8 cellular contexts compared by ENCODE assay signal in genomic region chr16:21520134-21521047, GRCh38.
DNase-seq lines count a peak whose midpoint lies in the region; ATAC-seq and TF ChIP-seq lines count a peak whose summit lies in the region.
"Not testable (repeated sequence)": the region's sequence is repeated elsewhere in the genome, so short reads cannot be mapped to it uniquely, and the experiment has no call there.

No MANE protein-coding gene starts in this region.

- H3K27ac ChIP-seq in ovary (peak overlapping the region in 1 of 2 donors; percentile 74), thymus (ENCODE audit: low read depth) (peak overlapping the region; percentile 94)

- TF ChIP-seq POLR2A in GM10847 (IDR thresholded peaks at IDR 0.05; ENCODE audit: extremely low read depth, insufficient read length), result peak; percentile 68
- TF ChIP-seq POLR2A in ovary (IDR thresholded peaks at IDR 0.05), result peak; percentile 83

- TF ChIP-seq CTCF in ovary (IDR thresholded peaks at IDR 0.05), result not testable (repeated sequence)

- peaks cover 19% of the 10 kb centered on the region for H3K4me1 Mint-ChIP-seq in activated naive CD8-positive, alpha-beta T cell treated with anti-CD3 and anti-CD28 coated beads for 36 hours

- H3K4me3 ChIP-seq in ovary, result peak overlapping the region; percentile 71
- peak overlapping the region; percentile 78 for H3K4me3 ChIP-seq in thymus (ENCODE audit: low read length)

- H3K36me3 ChIP-seq in ovary; thymus (ENCODE audit: control insufficient read depth, insufficient read depth): not testable (repeated sequence)

- H3K36me3 Mint-ChIP-seq in activated naive CD8-positive, alpha-beta T cell treated with anti-CD3 and anti-CD28 coated beads for 36 hours, result peaks cover 33% of the 10 kb centered on the region

- ATAC-seq in HG02623 (IDR thresholded peaks at IDR 0.05; ENCODE audit: unreplicated experiment), result peak; percentile 58
- ATAC-seq in Right ventricle myocardium inferior, result peak; percentile 92

- not testable (repeated sequence) for TF ChIP-seq EP300 in ovary (IDR thresholded peaks at IDR 0.05)

- not testable (repeated sequence) for H3K4me1 ChIP-seq in ovary (ENCODE audit: insufficient read depth); thymus (ENCODE audit: control insufficient read depth, insufficient read depth, low read length)

- not testable (repeated sequence) for H3K9me3 ChIP-seq in ovary; thymus (ENCODE audit: control insufficient read depth)

- not testable (repeated sequence) for H3K27me3 ChIP-seq in ovary; thymus (ENCODE audit: control insufficient read depth, insufficient read depth)

- DNase-seq in NCI-H1092 (lab: John Stamatoyannopoulos, UW) (peak; percentile 93), SKM-1 (lab: John Stamatoyannopoulos, UW; ENCODE audit: unreplicated experiment) (peak; percentile 66), Right ventricle myocardium inferior (ENCODE audit: missing footprints) (peak; percentile 99), ovary (peak; percentile 97 to 100 (median 100))
- DNase-seq in activated naive CD8-positive, alpha-beta T cell treated with anti-CD3 and anti-CD28 coated beads for 36 hours, result peak; percentile 100

- peak overlapping the region; percentile 98 for H3K4me3 Mint-ChIP-seq in activated naive CD8-positive, alpha-beta T cell treated with anti-CD3 and anti-CD28 coated beads for 36 hours

- peak overlapping the region; percentile 100 for H3K27ac Mint-ChIP-seq in activated naive CD8-positive, alpha-beta T cell treated with anti-CD3 and anti-CD28 coated beads for 36 hours

- WGBS in ovary, 3 donors, result 2 to 9% (median 2%) methylated on average over 29 to 101 of the region's 101 CpGs
- 5% methylated on average over 98 of the region's 101 CpGs for WGBS in thymus

- not testable (repeated sequence) for H3K27me3 Mint-ChIP-seq in activated naive CD8-positive, alpha-beta T cell treated with anti-CD3 and anti-CD28 coated beads for 36 hours

- intact Hi-C loops in Right ventricle myocardium inferior (cut with DNase I), result loop anchor here (10.0 kb wide), 1 partner anchor 216 kb away; no protein-coding TSS in a partner anchor
- intact Hi-C loops in ovary (cut with DNase I), result not testable (repeated sequence)

- not testable (repeated sequence) for H3K9me3 Mint-ChIP-seq in activated naive CD8-positive, alpha-beta T cell treated with anti-CD3 and anti-CD28 coated beads for 36 hours
